1 cellular context compared by ENCODE assay signal in the genomic region with DNA sequence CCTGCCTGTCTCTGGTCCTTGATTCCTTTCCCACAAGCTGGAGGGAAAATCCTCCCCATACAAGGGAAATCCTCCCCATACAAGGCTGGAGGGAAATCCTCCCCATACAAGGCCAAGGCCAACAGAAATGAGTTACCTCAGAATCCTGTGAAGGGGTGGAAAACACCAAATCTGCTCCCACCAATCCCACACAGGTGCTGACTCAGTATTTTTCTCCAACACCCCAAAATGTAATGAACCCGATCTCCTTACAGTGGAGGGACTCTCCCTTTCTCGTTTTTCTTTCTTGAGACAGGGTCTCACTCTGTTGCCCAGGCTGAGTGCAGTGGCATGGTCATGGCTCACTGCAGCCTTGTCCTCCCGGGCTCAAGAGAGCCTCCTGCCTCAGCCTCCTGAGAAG.
TF ChIP-seq lines count a peak whose summit lies in the region.

No MANE protein-coding gene starts in this region.

TF ChIP-seq in HepG2, 621 proteins besides CTCF, POLR2A, EP300 and RAD21:
- no peak for TF ChIP-seq ZSCAN21 (CRISPR knock-in tag; IDR thresholded peaks at IDR 0.05; ENCODE audit: borderline replicate concordance)
- TF ChIP-seq MAFF (IDR thresholded peaks at IDR 0.05; ENCODE audit: low read depth, low read length) = peak; percentile 94
- TF ChIP-seq MAFK (conservative IDR thresholded peaks at IDR 0.05 in 1 of 2, IDR thresholded peaks at IDR 0.05 in 1 of 2; ENCODE audit: low read length in 2 of 2) = peak; percentile 95 to 96
- TF ChIP-seq ZMYM3 (CRISPR knock-in tag; IDR thresholded peaks at IDR 0.05) = no peak
- TF ChIP-seq ZNF746 (CRISPR knock-in tag; IDR thresholded peaks at IDR 0.05) = 0 out of 2 replicates have a peak, but pooled peaks have one; percentile 23
- TF ChIP-seq, protein P1, sequence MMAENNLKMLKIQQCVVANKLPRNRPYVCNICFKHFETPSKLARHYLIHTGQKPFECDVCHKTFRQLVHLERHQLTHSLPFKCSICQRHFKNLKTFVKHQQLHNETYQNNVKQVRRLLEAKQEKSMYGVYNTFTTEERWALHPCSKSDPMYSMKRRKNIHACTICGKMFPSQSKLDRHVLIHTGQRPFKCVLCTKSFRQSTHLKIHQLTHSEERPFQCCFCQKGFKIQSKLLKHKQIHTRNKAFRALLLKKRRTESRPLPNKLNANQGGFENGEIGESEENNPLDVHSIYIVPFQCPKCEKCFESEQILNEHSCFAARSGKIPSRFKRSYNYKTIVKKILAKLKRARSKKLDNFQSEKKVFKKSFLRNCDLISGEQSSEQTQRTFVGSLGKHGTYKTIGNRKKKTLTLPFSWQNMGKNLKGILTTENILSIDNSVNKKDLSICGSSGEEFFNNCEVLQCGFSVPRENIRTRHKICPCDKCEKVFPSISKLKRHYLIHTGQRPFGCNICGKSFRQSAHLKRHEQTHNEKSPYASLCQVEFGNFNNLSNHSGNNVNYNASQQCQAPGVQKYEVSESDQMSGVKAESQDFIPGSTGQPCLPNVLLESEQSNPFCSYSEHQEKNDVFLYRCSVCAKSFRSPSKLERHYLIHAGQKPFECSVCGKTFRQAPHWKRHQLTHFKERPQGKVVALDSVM (CRISPR knock-in tag; IDR thresholded peaks at IDR 0.05) = 0 out of 2 replicates have a peak, but pooled peaks have one; percentile 36
